Comparison of ENCODE assay signal across 8 cellular contexts in genomic region chr4:9898596-9899345, GRCh38.
DNase-seq lines count a peak whose midpoint lies in the region; TF ChIP-seq lines count a peak whose summit lies in the region.

No MANE protein-coding gene starts in this region.

- H3K4me3 Mint-ChIP-seq in nephron progenitor cell: no peak overlapping the region

- no peak overlapping the region for H3K27ac Mint-ChIP-seq in nephron progenitor cell

- no peaks in the 10 kb centered on the region for H3K36me3 Mint-ChIP-seq in nephron progenitor cell (ENCODE audit: low read depth)

- DNase-seq in GM10266 (ENCODE audit: extremely low spot score) (peak; percentile 19), M059J (ENCODE audit: low read depth) (peak; percentile 34), erythroblast (lab: John Stamatoyannopoulos, UW) (peak; percentile 6 to 12), nephron progenitor cell (peak; percentile 57), NCI-H2227 (lab: John Stamatoyannopoulos, UW; ENCODE audit: unreplicated experiment) (no peak), epidermal melanocyte (ENCODE audit: insufficient read length, low spot score) (no peak), posterior vena cava (ENCODE audit: low spot score) (no peak), SKM-1 (lab: John Stamatoyannopoulos, UW; ENCODE audit: unreplicated experiment) (no peak)

- peak; percentile 35 for TF ChIP-seq CTCF in GM10266 (IDR thresholded peaks at IDR 0.05; ENCODE audit: control insufficient read depth, insufficient read depth, low read depth, missing control alignments)
- TF ChIP-seq CTCF in nephron progenitor cell (IDR thresholded peaks at IDR 0.05): peak; percentile 45

- TF ChIP-seq POLR2A in erythroblast (IDR thresholded peaks at IDR 0.05; ENCODE audit: low read length): no peak

- no peaks in the 10 kb centered on the region for H3K9me3 Mint-ChIP-seq in nephron progenitor cell

- H3K27me3 Mint-ChIP-seq in nephron progenitor cell (ENCODE audit: low read depth, poor library complexity): peaks cover 17% of the 10 kb centered on the region

- intact Hi-C loops in posterior vena cava (cut with DNase I): no loop called here

- H3K4me1 Mint-ChIP-seq in nephron progenitor cell: peaks cover 18% of the 10 kb centered on the region

Comparison
In these comparisons a context has a peak if more than half of its experiments do, and no peak if none do; other contexts are left out.
1. DNase-seq: peak in GM10266 (single experiment), M059J (single experiment), erythroblast (2 of 2) and nephron progenitor cell (single experiment); none in NCI-H2227 (single experiment), epidermal melanocyte (single experiment), posterior vena cava (single experiment) and SKM-1 (single experiment).